ENCODE assay signal across 8 cellular contexts in genomic region chr3:79019137-79019923, GRCh38.
DNase-seq lines count a peak whose midpoint lies in the region; ATAC-seq and TF ChIP-seq lines count a peak whose summit lies in the region.

No MANE protein-coding gene starts in this region.

- H3K4me2 ChIP-seq in neural cell (ENCODE audit: low read length) (peak overlapping the region; percentile 29), OCI-LY7 (ENCODE audit: low read length) (no peak overlapping the region)

- H3K79me2 ChIP-seq in neural cell (replicated peaks; ENCODE audit: insufficient read depth, low read length) (peaks cover 49% of the 10 kb centered on the region), OCI-LY7 (ENCODE audit: insufficient read depth, low read depth, low read length) (no peaks in the 10 kb centered on the region)

- H3K4me1 ChIP-seq in OCI-LY7 (ENCODE audit: insufficient read depth, low read length, poor library complexity, severe bottlenecking) = no peaks in the 10 kb centered on the region

- H4K20me1 ChIP-seq in neural cell (ENCODE audit: insufficient read depth) (peaks cover 22% of the 10 kb centered on the region), OCI-LY7 (ENCODE audit: insufficient read depth, low read length) (no peaks in the 10 kb centered on the region)

- POLR2A ChIA-PET in OCI-LY7 (lab: Charles Lee) = no interaction called here

- H3K36me3 Mint-ChIP-seq in activated T-cell treated with anti-CD3 and anti-CD28 coated beads, Interleukin-2, amount 50 U/mL, for 72 hours (ENCODE audit: insufficient read depth in 2 of 2) = peaks cover 0 to 6% of the 10 kb centered on the region in 2 donors

- TF ChIP-seq RAD21 in neural cell (conservative IDR thresholded peaks at IDR 0.05) = peak; percentile 46

- H3K9me3 Mint-ChIP-seq in activated T-cell treated with anti-CD3 and anti-CD28 coated beads, Interleukin-2, amount 50 U/mL, for 72 hours = peaks cover 0 to 4% of the 10 kb centered on the region in 2 donors

- H3K9me3 ChIP-seq in neural cell (ENCODE audit: low read length) (no peaks in the 10 kb centered on the region), OCI-LY7 (ENCODE audit: low read length) (no peaks in the 10 kb centered on the region)

- H3F3A ChIP-seq in neural cell (ENCODE audit: insufficient read depth, low read length, poor library complexity, severe bottlenecking) = no peaks in the 10 kb centered on the region

- H3K27me3 ChIP-seq in neural cell (ENCODE audit: insufficient read depth, low read depth, low read length) = peaks cover 5% of the 10 kb centered on the region

- ATAC-seq in activated T-cell treated with anti-CD3 and anti-CD28 coated beads, Interleukin-2, amount 50 U/mL, for 72 hours (replicated peaks in 1 of 2) = peak; percentile 45 to 59
- no peak for ATAC-seq in GM21360 (IDR thresholded peaks at IDR 0.05; ENCODE audit: unreplicated experiment)

- H3K9me2 ChIP-seq in neural cell (ENCODE audit: insufficient read depth, low read length) = no peaks in the 10 kb centered on the region
- no peaks in the 10 kb centered on the region for H3K9me2 ChIP-seq in OCI-LY7 (ENCODE audit: insufficient read depth, low read length)

- H3K4me3 Mint-ChIP-seq in activated T-cell treated with anti-CD3 and anti-CD28 coated beads, Interleukin-2, amount 50 U/mL, for 72 hours = peak overlapping the region in 1 of 2 donors; percentile 58

- no peak for TF ChIP-seq EP300 in neural cell (conservative IDR thresholded peaks at IDR 0.05; ENCODE audit: poor library complexity, severe bottlenecking)

- H3K27ac ChIP-seq in neural cell (ENCODE audit: low read length) = peak overlapping the region; percentile 82
- no peak overlapping the region for H3K27ac ChIP-seq in OCI-LY7 (ENCODE audit: low read depth, low read length, poor library complexity, severe bottlenecking)

- H3K4me1 Mint-ChIP-seq in activated T-cell treated with anti-CD3 and anti-CD28 coated beads, Interleukin-2, amount 50 U/mL, for 72 hours (ENCODE audit: low read depth) = peaks cover 7% of the 10 kb centered on the region

- H3K4me3 ChIP-seq in HFF-Myc (replicated peaks; ENCODE audit: low read depth, low read length) (peak overlapping the region; percentile 94), neural cell (ENCODE audit: low read length) (peak overlapping the region; percentile 87), OCI-LY7 (ENCODE audit: low read depth, low read length, poor library complexity, severe bottlenecking) (no peak overlapping the region)

- TF ChIP-seq CTCF in HFF-Myc (IDR thresholded peaks at IDR 0.05; ENCODE audit: low read depth, low read length, missing control alignments) (no peak), neural cell (IDR thresholded peaks at IDR 0.05; ENCODE audit: poor library complexity, severe bottlenecking) (peak; percentile 35), OCI-LY7 (conservative IDR thresholded peaks at IDR 0.05; ENCODE audit: low read length) (no peak)

- peak overlapping the region; percentile 70 for H3K9ac ChIP-seq in neural cell (ENCODE audit: low read length)

- no peak overlapping the region for H3K27ac Mint-ChIP-seq in activated T-cell treated with anti-CD3 and anti-CD28 coated beads, Interleukin-2, amount 50 U/mL, for 72 hours

- no peaks in the 10 kb centered on the region for H3K36me3 ChIP-seq in neural cell (ENCODE audit: insufficient read depth, low read length)
- no peaks in the 10 kb centered on the region for H3K36me3 ChIP-seq in OCI-LY7 (ENCODE audit: insufficient read depth, low read length)

- CTCF ChIA-PET in OCI-LY7 (lab: Charles Lee; ENCODE audit: unreplicated experiment) = no interaction called here

- H3K27me3 Mint-ChIP-seq in activated T-cell treated with anti-CD3 and anti-CD28 coated beads, Interleukin-2, amount 50 U/mL, for 72 hours (ENCODE audit: low read depth) = peaks cover 8% of the 10 kb centered on the region

- no peak overlapping the region for H2AFZ ChIP-seq in neural cell (ENCODE audit: low read depth, low read length)
- H2AFZ ChIP-seq in OCI-LY7 (ENCODE audit: low read length) = no peak overlapping the region

- no TSS peak for BruUV-seq in OCI-LY7 (replicated peaks; lab: Mats Ljungman, UMichigan)

- DNase-seq in DMS114 treated with DMSO at 0.1 percent for 48 hours (lab: John Stamatoyannopoulos, UW; ENCODE audit: unreplicated experiment) (peak; percentile 64), HFF-Myc (ENCODE audit: extremely low read depth, low read depth) (peak; percentile 79), NCI-H2196 treated with DMSO at 0.1 percent for 48 hours (lab: John Stamatoyannopoulos, UW; ENCODE audit: unreplicated experiment) (peak; percentile 67), germinal center (ENCODE audit: low spot score) (peak; percentile 27), OCI-LY7 (ENCODE audit: low spot score) (no peak)
- DNase-seq in activated T-cell treated with anti-CD3 and anti-CD28 coated beads, Interleukin-2, amount 50 U/mL, for 72 hours = peak; percentile 0 to 25

- intact Hi-C loops in OCI-LY7 (cut with micrococcal nuclease; ENCODE audit: unreplicated experiment) = no loop called here

TF ChIP-seq in neural cell, 6 proteins besides CTCF, POLR2A, EP300 and RAD21:
- TF ChIP-seq MXI1 (conservative IDR thresholded peaks at IDR 0.05; ENCODE audit: poor library complexity, severe bottlenecking) = peak; percentile 60
- TF ChIP-seq POLR2AphosphoS5 (IDR thresholded peaks at IDR 0.05) = peak; percentile 24
- TF ChIP-seq REST (IDR thresholded peaks at IDR 0.05; ENCODE audit: borderline replicate concordance) = peak; percentile 43
- peak; percentile 49 for TF ChIP-seq SMC3 (conservative IDR thresholded peaks at IDR 0.05; ENCODE audit: poor library complexity)
- TF ChIP-seq EZH2 (IDR thresholded peaks at IDR 0.05; ENCODE audit: borderline replicate concordance, insufficient read depth, low read length, poor library complexity, severe bottlenecking) = no peak
- TF ChIP-seq TAF1 (IDR thresholded peaks at IDR 0.05; ENCODE audit: low read depth) = peak; percentile 79
